In genomic region chr19:49987159-49987698, GRCh38 we compare ENCODE assay signal across 1 cellular context.
A peak's percentile ranks its signal among the peaks of the same experiment; 100 is the strongest.
TF ChIP-seq lines count a peak whose summit lies in the region.

No MANE protein-coding gene starts in this region.

TF ChIP-seq in K562, 482 proteins besides CTCF, POLR2A, EP300 and RAD21 (continued from another document and continues in another):
- TF ChIP-seq, protein P1, sequence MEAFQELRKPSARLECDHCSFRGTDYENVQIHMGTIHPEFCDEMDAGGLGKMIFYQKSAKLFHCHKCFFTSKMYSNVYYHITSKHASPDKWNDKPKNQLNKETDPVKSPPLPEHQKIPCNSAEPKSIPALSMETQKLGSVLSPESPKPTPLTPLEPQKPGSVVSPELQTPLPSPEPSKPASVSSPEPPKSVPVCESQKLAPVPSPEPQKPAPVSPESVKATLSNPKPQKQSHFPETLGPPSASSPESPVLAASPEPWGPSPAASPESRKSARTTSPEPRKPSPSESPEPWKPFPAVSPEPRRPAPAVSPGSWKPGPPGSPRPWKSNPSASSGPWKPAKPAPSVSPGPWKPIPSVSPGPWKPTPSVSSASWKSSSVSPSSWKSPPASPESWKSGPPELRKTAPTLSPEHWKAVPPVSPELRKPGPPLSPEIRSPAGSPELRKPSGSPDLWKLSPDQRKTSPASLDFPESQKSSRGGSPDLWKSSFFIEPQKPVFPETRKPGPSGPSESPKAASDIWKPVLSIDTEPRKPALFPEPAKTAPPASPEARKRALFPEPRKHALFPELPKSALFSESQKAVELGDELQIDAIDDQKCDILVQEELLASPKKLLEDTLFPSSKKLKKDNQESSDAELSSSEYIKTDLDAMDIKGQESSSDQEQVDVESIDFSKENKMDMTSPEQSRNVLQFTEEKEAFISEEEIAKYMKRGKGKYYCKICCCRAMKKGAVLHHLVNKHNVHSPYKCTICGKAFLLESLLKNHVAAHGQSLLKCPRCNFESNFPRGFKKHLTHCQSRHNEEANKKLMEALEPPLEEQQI (IDR thresholded peaks at IDR 0.05): peak; percentile 100
- TF ChIP-seq CREB5 (CRISPR knock-in tag; IDR thresholded peaks at IDR 0.05): peak; percentile 88
- no peak for TF ChIP-seq BRCA1 (IDR thresholded peaks at IDR 0.05)
- TF ChIP-seq BRCA1 (CRISPR knock-in tag; IDR thresholded peaks at IDR 0.05): peak; percentile 100
- TF ChIP-seq, protein P2, sequence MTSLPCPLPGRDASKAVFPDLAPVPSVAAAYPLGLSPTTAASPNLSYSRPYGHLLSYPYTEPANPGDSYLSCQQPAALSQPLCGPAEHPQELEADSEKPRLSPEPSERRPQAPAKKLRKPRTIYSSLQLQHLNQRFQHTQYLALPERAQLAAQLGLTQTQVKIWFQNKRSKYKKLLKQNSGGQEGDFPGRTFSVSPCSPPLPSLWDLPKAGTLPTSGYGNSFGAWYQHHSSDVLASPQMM (CRISPR knock-in tag; IDR thresholded peaks at IDR 0.05): no peak
- TF ChIP-seq CEBPZ (IDR thresholded peaks at IDR 0.05; ENCODE audit: borderline replicate concordance, low read depth, low read length): no peak
- peak; percentile 98 for TF ChIP-seq MECOM (CRISPR knock-in tag; IDR thresholded peaks at IDR 0.05)
- TF ChIP-seq WHSC1 (IDR thresholded peaks at IDR 0.05; ENCODE audit: low read length): no peak
- TF ChIP-seq ETV1 (tag; conservative IDR thresholded peaks at IDR 0.05; ENCODE audit: low read depth): peak; percentile 91
- TF ChIP-seq ZBTB40 (IDR thresholded peaks at IDR 0.05): peak; percentile 99
- peak; percentile 94 for TF ChIP-seq ZBTB40 (CRISPR knock-in tag; IDR thresholded peaks at IDR 0.05)
- TF ChIP-seq, protein P3, sequence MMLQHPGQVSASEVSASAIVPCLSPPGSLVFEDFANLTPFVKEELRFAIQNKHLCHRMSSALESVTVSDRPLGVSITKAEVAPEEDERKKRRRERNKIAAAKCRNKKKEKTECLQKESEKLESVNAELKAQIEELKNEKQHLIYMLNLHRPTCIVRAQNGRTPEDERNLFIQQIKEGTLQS (IDR thresholded peaks at IDR 0.05): peak; percentile 53
- TF ChIP-seq, protein P3 (CRISPR knock-in tag; conservative IDR thresholded peaks at IDR 0.05): peak; percentile 99
- TF ChIP-seq ZNF431 (CRISPR knock-in tag; IDR thresholded peaks at IDR 0.05): peak; percentile 97
- peak; percentile 86 for TF ChIP-seq CREM (IDR thresholded peaks at IDR 0.05; ENCODE audit: low read depth)
- TF ChIP-seq, protein P4, sequence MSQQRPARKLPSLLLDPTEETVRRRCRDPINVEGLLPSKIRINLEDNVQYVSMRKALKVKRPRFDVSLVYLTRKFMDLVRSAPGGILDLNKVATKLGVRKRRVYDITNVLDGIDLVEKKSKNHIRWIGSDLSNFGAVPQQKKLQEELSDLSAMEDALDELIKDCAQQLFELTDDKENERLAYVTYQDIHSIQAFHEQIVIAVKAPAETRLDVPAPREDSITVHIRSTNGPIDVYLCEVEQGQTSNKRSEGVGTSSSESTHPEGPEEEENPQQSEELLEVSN (IDR thresholded peaks at IDR 0.05; ENCODE audit: borderline replicate concordance in 1 of 2, extremely low read depth in 1 of 2, insufficient read depth in 1 of 2, insufficient read length in 1 of 2, low read depth in 1 of 2, low read length in 1 of 2, poor library complexity in 1 of 2, severe bottlenecking in 1 of 2): peak in 1 of 2 experiments; percentile 13
- TF ChIP-seq GTF2F1 (IDR thresholded peaks at IDR 0.05; ENCODE audit: low read depth, low read length): no peak
- TF ChIP-seq MAFF (IDR thresholded peaks at IDR 0.05; ENCODE audit: low read length): no peak
- TF ChIP-seq ZNF586 (CRISPR knock-in tag; conservative IDR thresholded peaks at IDR 0.05): no peak
- TF ChIP-seq MEF2D (tag; conservative IDR thresholded peaks at IDR 0.05; ENCODE audit: low read depth): peak; percentile 97
- TF ChIP-seq ZNF512 (tag; IDR thresholded peaks at IDR 0.05): no peak
- TF ChIP-seq ZNF316 (IDR thresholded peaks at IDR 0.05): no peak
- TF ChIP-seq HCFC1 (IDR thresholded peaks at IDR 0.05; ENCODE audit: low read depth, low read length): peak; percentile 68
- peak; percentile 93 for TF ChIP-seq KLF13 (tag; IDR thresholded peaks at IDR 0.05; ENCODE audit: borderline replicate concordance, low read depth)
- TF ChIP-seq SMAD1 (IDR thresholded peaks at IDR 0.05; ENCODE audit: low read depth, low read length, partially characterized antibody): no peak
- no peak for TF ChIP-seq CREBBP (IDR thresholded peaks at IDR 0.05; ENCODE audit: low read depth, low read length)
- peak; percentile 92 for TF ChIP-seq PBX2 (CRISPR knock-in tag; IDR thresholded peaks at IDR 0.05; ENCODE audit: low read depth)
- peak; percentile 80 for TF ChIP-seq PBX2 (tag; conservative IDR thresholded peaks at IDR 0.05; ENCODE audit: low read depth)
- no peak for TF ChIP-seq ZNF436 (CRISPR knock-in tag; IDR thresholded peaks at IDR 0.05)
- TF ChIP-seq, protein P5, sequence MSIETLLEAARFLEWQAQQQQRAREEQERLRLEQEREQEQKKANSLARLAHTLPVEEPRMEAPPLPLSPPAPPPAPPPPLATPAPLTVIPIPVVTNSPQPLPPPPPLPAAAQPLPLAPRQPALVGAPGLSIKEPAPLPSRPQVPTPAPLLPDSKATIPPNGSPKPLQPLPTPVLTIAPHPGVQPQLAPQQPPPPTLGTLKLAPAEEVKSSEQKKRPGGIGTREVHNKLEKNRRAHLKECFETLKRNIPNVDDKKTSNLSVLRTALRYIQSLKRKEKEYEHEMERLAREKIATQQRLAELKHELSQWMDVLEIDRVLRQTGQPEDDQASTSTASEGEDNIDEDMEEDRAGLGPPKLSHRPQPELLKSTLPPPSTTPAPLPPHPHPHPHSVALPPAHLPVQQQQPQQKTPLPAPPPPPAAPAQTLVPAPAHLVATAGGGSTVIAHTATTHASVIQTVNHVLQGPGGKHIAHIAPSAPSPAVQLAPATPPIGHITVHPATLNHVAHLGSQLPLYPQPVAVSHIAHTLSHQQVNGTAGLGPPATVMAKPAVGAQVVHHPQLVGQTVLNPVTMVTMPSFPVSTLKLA (conservative IDR thresholded peaks at IDR 0.05): peak; percentile 99 to 100
